ENCODE assay signal across 29 cellular contexts in the genomic region with DNA sequence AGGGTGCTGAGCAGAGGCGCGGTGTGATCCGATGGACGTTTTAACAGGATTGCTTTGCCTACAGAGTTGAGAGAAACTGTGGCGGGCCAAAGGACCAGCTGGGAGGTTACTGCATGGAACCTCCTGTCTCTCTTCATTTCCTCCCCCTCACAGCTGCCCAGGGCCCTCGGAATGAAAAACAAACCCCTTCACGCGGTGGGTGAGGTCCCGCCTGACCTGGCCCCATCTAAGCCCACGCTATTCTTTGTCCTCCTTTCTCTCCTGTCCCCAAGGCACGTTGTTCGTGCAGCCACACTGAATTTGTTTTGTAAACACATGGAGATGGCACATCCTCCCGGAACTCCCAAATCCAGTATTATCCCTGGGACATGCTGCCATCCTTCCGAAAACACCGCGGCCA.
"Had no signal": no experiment of that assay in that cellular context is flagged by ENCODE, and none has a peak within 500 bp of the region (broad histone marks: within the 10 kb centered on the region; RNA-seq: fewer than 3 reads in every experiment).

No MANE protein-coding gene starts in this region.

- H3K27ac ChIP-seq: breast epithelium, epithelial cell of prostate, gastrocnemius medialis, hepatocyte, lower lobe of right lung, neutrophil, ovary, skin epidermis, testis, transverse colon had no signal

- H2AFZ ChIP-seq: hepatocyte had no signal

- H3K4me1 Mint-ChIP-seq: natural killer cell had no signal

- H3K36me3 ChIP-seq: breast epithelium, gastrocnemius medialis, lower lobe of right lung, neutrophil, ovary, transverse colon had no signal

- H3K36me3 Mint-ChIP-seq: activated naive CD4-positive, alpha-beta T cell treated with anti-CD3 and anti-CD28 coated beads, Interleukin-2, amount 50 U/mL, for 72 hours; natural killer cell had no signal

- H3K4me1 ChIP-seq: breast epithelium, gastrocnemius medialis, lower lobe of right lung, testis, transverse colon had no signal

- H3K27me3 ChIP-seq: breast epithelium, gastrocnemius medialis, hepatocyte, neutrophil, ovary, testis, transverse colon had no signal

- ATAC-seq: activated naive CD4-positive, alpha-beta T cell treated with anti-CD3 and anti-CD28 coated beads, Interleukin-2, amount 50 U/mL, for 72 hours; activated T-cell treated with anti-CD3 and anti-CD28 coated beads, Interleukin-2, amount 50 U/mL, for 72 hours; gastrocnemius medialis; left colon; lower lobe of right lung; natural killer cell; sciatic nerve; stimulated activated naive CD8-positive, alpha-beta T cell treated with anti-CD3 and anti-CD28 coated beads, Interleukin-15, Interleukin-2, amounts not matched to agents 100 U/mL and 50 U/mL, for 24 hours had no signal

- H3K27ac Mint-ChIP-seq: activated naive CD4-positive, alpha-beta T cell treated with anti-CD3 and anti-CD28 coated beads, Interleukin-2, amount 50 U/mL, for 72 hours; activated T-cell treated with anti-CD3 and anti-CD28 coated beads, Interleukin-2, amount 50 U/mL, for 72 hours; natural killer cell; progenitor cell of endocrine pancreas; T-helper 2 cell treated with Interferon-gamma antibody and Interleukin-4, amounts not matched to agents 5 μg/mL and 100 μg/mL, for 36 hours had no signal

- H3K4me3 ChIP-seq: breast epithelium, gastrocnemius medialis, hepatocyte, lower lobe of right lung, ovary, skin epidermis, testis, transverse colon had no signal

- DNase-seq: activated CD4-positive, alpha-beta T cell treated with anti-CD3 and anti-CD28 coated beads for 4 hours; activated CD4-positive, alpha-beta T cell treated with anti-CD3 and anti-CD28 coated beads, Interleukin-2, amount 50 U/mL, for 4 hours; activated naive CD4-positive, alpha-beta T cell; activated T-cell treated with anti-CD3 and anti-CD28 coated beads for 4 hours; activated T-cell treated with anti-CD3 and anti-CD28 coated beads, Interleukin-2, amount 50 U/mL, for 72 hours; central memory CD4-positive, alpha-beta T cell; effector CD8-positive, alpha-beta T cell; gastrocnemius medialis; kidney; left colon; lower lobe of right lung; mesenchymal stem cell; natural killer cell; ovary; stimulated activated CD4-positive, alpha-beta T cell treated with anti-CD3 and anti-CD28 coated beads, Interleukin-12 subunit alpha, Interleukin-12 subunit beta, amount 100 ng/mL, for 4 hours; stimulated activated CD4-positive, alpha-beta T cell treated with anti-CD3 and anti-CD28 coated beads, Interleukin-4, amount 100 ng/mL, for 1 hour; stimulated activated naive CD8-positive, alpha-beta T cell treated with anti-CD3 and anti-CD28 coated beads, Interleukin-15, Interleukin-2, amounts not matched to agents 100 U/mL and 50 U/mL, for 24 hours; T-helper 1 cell; testis; transverse colon had no signal

- H3K79me2 ChIP-seq: hepatocyte had no signal

- H3K4me3 Mint-ChIP-seq: activated T-cell treated with anti-CD3 and anti-CD28 coated beads, Interleukin-2, amount 50 U/mL, for 72 hours; natural killer cell; T-helper 2 cell treated with Interferon-gamma antibody and Interleukin-4, amounts not matched to agents 5 μg/mL and 100 μg/mL, for 36 hours had no signal

- H3K4me2 ChIP-seq: hepatocyte had no signal

- H3K9me3 ChIP-seq: breast epithelium, gastrocnemius medialis, lower lobe of right lung, neutrophil, testis, transverse colon had no signal
